In the genomic region with DNA sequence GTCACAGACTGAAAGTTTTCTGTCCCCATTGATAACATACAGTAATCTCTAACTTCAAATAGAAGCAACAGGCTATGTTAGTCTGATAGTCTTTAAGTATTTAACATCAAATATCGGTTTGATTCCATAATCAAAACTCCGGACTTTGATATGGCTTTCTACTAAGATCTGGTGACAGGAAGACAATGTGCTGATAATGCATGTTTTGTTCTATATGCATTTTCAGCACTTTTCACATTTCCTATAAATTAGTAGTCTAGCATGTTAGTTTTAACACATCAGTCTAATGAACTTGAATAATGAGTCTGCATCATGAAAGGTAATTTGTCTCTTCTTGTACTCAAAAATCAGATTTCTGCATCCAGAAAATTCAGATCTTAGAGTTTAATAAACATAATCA, we compare ENCODE assay signal across 20 cellular contexts.
A peak's percentile ranks its signal among the peaks of the same experiment; 100 is the strongest.
DNase-seq lines count a peak whose midpoint lies in the region; ATAC-seq and TF ChIP-seq lines count a peak whose summit lies in the region.
"Had no signal": no experiment of that assay in that cellular context is flagged by ENCODE, and none has a peak within 500 bp of the region (broad histone marks: within the 10 kb centered on the region; RNA-seq: fewer than 3 reads in every experiment).

No MANE protein-coding gene starts in this region.

- in situ Hi-C loops in Panc1 (cut with HindIII; ENCODE audit: low pct_unique_long_range_greater_than_20kb, low sequenced_read_pairs), result no loop called here

- CTCF ChIA-PET in MCF 10A (lab: Yijun Ruan, JAX) (no interaction called here), Panc1 (lab: Charles Lee) (interaction anchor here (0.6 kb wide), 1 partner anchor 329 kb away, joined by 3 read pairs; no protein-coding TSS in a partner anchor)

- intact Hi-C loops in MCF 10A (cut with micrococcal nuclease) (no loop called here), breast epithelium (cut with DNase I; ENCODE audit: low total_unique reads) (no loop called here), Panc1 (cut with micrococcal nuclease; ENCODE audit: unreplicated experiment) (no loop called here)

- peak overlapping the region; percentile 62 for H3K4me2 ChIP-seq in hepatocyte
- H3K4me2 ChIP-seq: PC-9 had no signal

- H3K4me3 Mint-ChIP-seq in MCF 10A (ENCODE audit: unreplicated experiment), result no peak overlapping the region
- H3K4me3 Mint-ChIP-seq: IgD-negative memory B cell had no signal

- TF ChIP-seq CTCF in MCF 10A (IDR thresholded peaks at IDR 0.05; ENCODE audit: unreplicated experiment), result no peak
- TF ChIP-seq CTCF in breast epithelium (IDR thresholded peaks at IDR 0.05), result no peak
- no peak for TF ChIP-seq CTCF in Panc1 (IDR thresholded peaks at IDR 0.05)
- no peak for TF ChIP-seq CTCF in hepatocyte (IDR thresholded peaks at IDR 0.05; ENCODE audit: poor library complexity)

- POLR2A ChIA-PET in MCF 10A (lab: Yijun Ruan, JAX), result no interaction called here
- POLR2A ChIA-PET in Panc1 (lab: Charles Lee), result no interaction called here

- H3K27ac ChIP-seq in breast epithelium (no peak overlapping the region), Panc1 (ENCODE audit: low read length) (peak overlapping the region; percentile 19; the same call in 1 of the 2 replicates), hepatocyte (no peak overlapping the region)
- H3K27ac ChIP-seq: 22Rv1, PC-9, SJSA1 had no signal

- TF ChIP-seq POLR2A in breast epithelium (IDR thresholded peaks at IDR 0.05), result no peak

- H4K20me1 ChIP-seq in hepatocyte (ENCODE audit: insufficient read depth, poor library complexity, severe bottlenecking), result no peaks in the 10 kb centered on the region

- H3K27me3 Mint-ChIP-seq in MCF 10A (ENCODE audit: insufficient read depth, unreplicated experiment), result no peaks in the 10 kb centered on the region

- DNase-seq in MCF 10A (ENCODE audit: unreplicated experiment), result no peak
- no peak for DNase-seq in breast epithelium (ENCODE audit: low spot score in 2 of 2)
- DNase-seq in Panc1 (ENCODE audit: low read depth, low spot score), result no peak
- DNase-seq in hepatocyte (ENCODE audit: low spot score), result no peak
- DNase-seq in activated CD8-positive, alpha-beta memory T cell treated with anti-CD3 and anti-CD28 coated beads, Interleukin-2, amount 50 U/mL, for 4 hours, result no peak
- no peak for DNase-seq in glomerular visceral epithelial cell (ENCODE audit: extremely low spot score)
- DNase-seq: ACHN, BE2C, H7, NCI-H1105 treated with DMSO at 0.1 percent for 48 hours, NCI-H2029, NCI-H446 treated with DMSO at 0.1 percent for 48 hours, NCI-H526, PC-9, Right ventricle myocardium superior, RPMI8226 had no signal

- no peaks in the 10 kb centered on the region for H3K9me2 ChIP-seq in hepatocyte (replicated peaks; ENCODE audit: insufficient read depth)

- H3K36me3 Mint-ChIP-seq in MCF 10A (ENCODE audit: insufficient read depth, unreplicated experiment), result no peaks in the 10 kb centered on the region

- no peak for ATAC-seq in Panc1
- no peak for ATAC-seq in HG03571 (IDR thresholded peaks at IDR 0.05; ENCODE audit: unreplicated experiment)

- H3K79me2 ChIP-seq in hepatocyte, result peaks cover 56% of the 10 kb centered on the region

- no peaks in the 10 kb centered on the region for H3K4me1 ChIP-seq in breast epithelium
- H3K4me1 ChIP-seq in Panc1 (ENCODE audit: control insufficient read depth, insufficient read depth, low read length), result no peaks in the 10 kb centered on the region
- peaks cover 5% of the 10 kb centered on the region for H3K4me1 ChIP-seq in hepatocyte (ENCODE audit: insufficient read depth)
- H3K4me1 ChIP-seq: BE2C, SJSA1 had no signal

- peaks cover 6% of the 10 kb centered on the region for H3K9me3 Mint-ChIP-seq in MCF 10A (ENCODE audit: unreplicated experiment)

- H3K4me3 ChIP-seq in breast epithelium (no peak overlapping the region), Panc1 (ENCODE audit: low read depth in 2 of 2, low read length in 2 of 2) (no peak overlapping the region), hepatocyte (no peak overlapping the region)
- H3K4me3 ChIP-seq: PC-9, SJSA1 had no signal

- no peak overlapping the region for H2AFZ ChIP-seq in hepatocyte
- H2AFZ ChIP-seq: PC-9 had no signal

- BruUV-seq in MCF 10A (replicated peaks; lab: Mats Ljungman, UMichigan) (TSS peak; percentile 3), Panc1 (replicated peaks; lab: Mats Ljungman, UMichigan) (no TSS peak)

- H3K27ac Mint-ChIP-seq in MCF 10A (ENCODE audit: low read depth, unreplicated experiment), result no peak overlapping the region
- H3K27ac Mint-ChIP-seq: IgD-negative memory B cell had no signal

- peaks cover 6% of the 10 kb centered on the region for H3K4me1 Mint-ChIP-seq in MCF 10A (ENCODE audit: insufficient read depth, unreplicated experiment)

- H3K9me3 ChIP-seq in breast epithelium (peaks cover 19 to 21% of the 10 kb centered on the region in 2 donors), Panc1 (ENCODE audit: control insufficient read depth, insufficient read depth, low read depth, low read length) (peaks cover 23% of the 10 kb centered on the region), hepatocyte (ENCODE audit: low read depth) (no peaks in the 10 kb centered on the region)
- H3K9me3 ChIP-seq: BE2C had no signal

- 72% methylated on average over 2 of the region's 2 CpGs for WGBS in hepatocyte (ENCODE audit: low lambda C conversion rate, missing lambda C conversion rate)

- H3K36me3 ChIP-seq in breast epithelium (no peaks in the 10 kb centered on the region), Panc1 (ENCODE audit: control insufficient read depth, insufficient read depth, low read length) (no peaks in the 10 kb centered on the region), hepatocyte (replicated peaks; ENCODE audit: insufficient read depth, low read depth) (no peaks in the 10 kb centered on the region)
- H3K36me3 ChIP-seq: BE2C had no signal

- H3K27me3 ChIP-seq in breast epithelium, result no peaks in the 10 kb centered on the region
- H3K27me3 ChIP-seq in Panc1 (ENCODE audit: control insufficient read depth, insufficient read depth, low read length), result no peaks in the 10 kb centered on the region
- H3K27me3 ChIP-seq in hepatocyte, result no peaks in the 10 kb centered on the region
- H3K27me3 ChIP-seq: BE2C, SJSA1 had no signal
